In genomic region chr1:212791261-212791675, GRCh38 we compare ENCODE assay signal across 8 cellular contexts. TPM values are rescaled to one million over a fixed set of nuclear protein-coding genes. Genes with fewer than 3 reads are reported as not detected.
A peak's percentile ranks its signal among the peaks of the same experiment; 100 is the strongest.
DNase-seq lines count a peak whose midpoint lies in the region; ATAC-seq and TF ChIP-seq lines count a peak whose summit lies in the region.

No MANE protein-coding gene starts in this region.

- peak overlapping the region; percentile 43 for H3K27ac ChIP-seq in RWPE2 (ENCODE audit: poor library complexity, severe bottlenecking)
- peak overlapping the region; percentile 83 for H3K27ac ChIP-seq in naive thymus-derived CD4-positive, alpha-beta T cell (ENCODE audit: low read depth, low read length)

- H3K27ac Mint-ChIP-seq in endothelial cell (ENCODE audit: unreplicated experiment): no peak overlapping the region
- H3K27ac Mint-ChIP-seq in naive thymus-derived CD4-positive, alpha-beta T cell: peak overlapping the region; percentile 87 to 99 (median 96)

- intact Hi-C loops in naive thymus-derived CD4-positive, alpha-beta T cell (cut with micrococcal nuclease): loop anchor here (1.0 to 5.0 kb wide), 12 partner anchors 40 to 1214 kb away; partner anchors contain the start of genes ANGEL2 (in 2 of the 2), DTL (in 2 of the 2), FLVCR1 (in 2 of the 2) and INTS7 (in 2 of the 2)

- peaks cover 24% of the 10 kb centered on the region for H3K4me1 Mint-ChIP-seq in endothelial cell (ENCODE audit: unreplicated experiment)
- H3K4me1 Mint-ChIP-seq in naive thymus-derived CD4-positive, alpha-beta T cell: peaks cover 27 to 58% (median 43%) of the 10 kb centered on the region in 7 donors

- H3K9me3 ChIP-seq in RWPE2 (ENCODE audit: severe bottlenecking): no peaks in the 10 kb centered on the region
- no peaks in the 10 kb centered on the region for H3K9me3 ChIP-seq in naive thymus-derived CD4-positive, alpha-beta T cell (ENCODE audit: control insufficient read depth in 2 of 3, low read length in 3 of 3)

- H3K36me3 ChIP-seq in RWPE2 (ENCODE audit: low read depth): peaks cover 5% of the 10 kb centered on the region; the same call in 1 of the 2 replicates
- H3K36me3 ChIP-seq in naive thymus-derived CD4-positive, alpha-beta T cell (ENCODE audit: control insufficient read depth in 2 of 3, insufficient read depth in 3 of 3, low read length in 3 of 3): peaks cover 0 to 19% (median 0%) of the 10 kb centered on the region in 3 experiments

- no peaks in the 10 kb centered on the region for H3K9me3 Mint-ChIP-seq in endothelial cell (ENCODE audit: unreplicated experiment)
- H3K9me3 Mint-ChIP-seq in naive thymus-derived CD4-positive, alpha-beta T cell: peaks cover 0 to 7% (median 0%) of the 10 kb centered on the region in 11 donors

- peak overlapping the region; percentile 92 for H3K4me3 ChIP-seq in RWPE2 (ENCODE audit: severe bottlenecking)
- H3K4me3 ChIP-seq in naive thymus-derived CD4-positive, alpha-beta T cell (ENCODE audit: low read length): peak overlapping the region; percentile 100

- no peaks in the 10 kb centered on the region for H3K27me3 ChIP-seq in RWPE2 (ENCODE audit: insufficient read depth, poor library complexity, severe bottlenecking)
- no peaks in the 10 kb centered on the region for H3K27me3 ChIP-seq in naive thymus-derived CD4-positive, alpha-beta T cell (ENCODE audit: control insufficient read depth in 2 of 2, insufficient read depth in 2 of 2, low read length in 2 of 2)

- H3K36me3 Mint-ChIP-seq in endothelial cell (ENCODE audit: low read depth, unreplicated experiment): no peaks in the 10 kb centered on the region
- peaks cover 0 to 15% (median 7%) of the 10 kb centered on the region in 5 donors for H3K36me3 Mint-ChIP-seq in naive thymus-derived CD4-positive, alpha-beta T cell

- ATAC-seq in GM19468 (IDR thresholded peaks at IDR 0.05; ENCODE audit: extremely low read depth, unreplicated experiment) (peak; percentile 4), HG03520 (IDR thresholded peaks at IDR 0.05; ENCODE audit: unreplicated experiment) (peak; percentile 31), RWPE2 (ENCODE audit: low read depth) (peak; percentile 81)
- peak; percentile 63 for ATAC-seq in naive thymus-derived CD4-positive, alpha-beta T cell

- peaks cover 1% of the 10 kb centered on the region for H3K27me3 Mint-ChIP-seq in endothelial cell (ENCODE audit: unreplicated experiment)
- H3K27me3 Mint-ChIP-seq in naive thymus-derived CD4-positive, alpha-beta T cell: no peaks in the 10 kb centered on the region

- H3K4me1 ChIP-seq in RWPE2 (ENCODE audit: insufficient read depth, poor library complexity, severe bottlenecking): no peaks in the 10 kb centered on the region
- peaks cover 17 to 19% of the 10 kb centered on the region in 2 donors for H3K4me1 ChIP-seq in naive thymus-derived CD4-positive, alpha-beta T cell (ENCODE audit: control insufficient read depth in 2 of 2, insufficient read depth in 2 of 2, low read length in 2 of 2)

- peak overlapping the region; percentile 98 for H3K4me3 Mint-ChIP-seq in endothelial cell (ENCODE audit: unreplicated experiment)
- peak overlapping the region; percentile 86 to 98 (median 95) for H3K4me3 Mint-ChIP-seq in naive thymus-derived CD4-positive, alpha-beta T cell

- DNase-seq in EH (ENCODE audit: low read depth) (peak; percentile 85), RWPE2 (ENCODE audit: low spot score) (peak; percentile 45), endothelial cell (ENCODE audit: low spot score) (no peak), T1000 (lab: John Stamatoyannopoulos, UW) (no peak), foreskin melanocyte (no peak)
- no peak for DNase-seq in naive thymus-derived CD4-positive, alpha-beta T cell

- no peak for TF ChIP-seq CTCF in RWPE2 (IDR thresholded peaks at IDR 0.05; ENCODE audit: poor library complexity, severe bottlenecking)
- TF ChIP-seq CTCF in endothelial cell (IDR thresholded peaks at IDR 0.05; ENCODE audit: unreplicated experiment): no peak

- POLR2A ChIA-PET in naive thymus-derived CD4-positive, alpha-beta T cell (lab: Charles Lee): interaction anchor here (0.6 to 1.8 kb wide), 17 partner anchors 9 to 316 kb away, joined by 3 to 8 read pairs (median 4); no protein-coding TSS in a partner anchor

- CTCF ChIA-PET in naive thymus-derived CD4-positive, alpha-beta T cell (lab: Charles Lee): interaction anchor here (0.9 kb wide), 1 partner anchor 49 kb away, joined by 3 read pairs; no protein-coding TSS in a partner anchor

RNA-seq across cellular contexts. Expression of gene NSL1, which starts 0.3 kb away (rescaled TPM):
- 33.0 TPM for total RNA-seq in endothelial cell (ENCODE audit: unreplicated experiment)
- 10 to 100 TPM; 22.3 to 42.3 (median 37.7) TPM for total RNA-seq in naive thymus-derived CD4-positive, alpha-beta T cell
- polyA plus RNA-seq in naive thymus-derived CD4-positive, alpha-beta T cell: 10 to 100 TPM; 77.4 to 79.3 TPM

RNA-seq across cellular contexts. Expression of gene TATDN3, which starts 0.4 kb away (rescaled TPM):
- total RNA-seq in endothelial cell (ENCODE audit: unreplicated experiment): 9.9 TPM
- total RNA-seq in naive thymus-derived CD4-positive, alpha-beta T cell: 10 to 100 TPM; 10.0 to 17.7 (median 13.9) TPM
- 10 to 100 TPM; 16.5 to 19.2 TPM for polyA plus RNA-seq in naive thymus-derived CD4-positive, alpha-beta T cell

RNA-seq across cellular contexts. Expression of gene SPATA45, which starts 56.2 kb away (rescaled TPM):
- total RNA-seq in endothelial cell (ENCODE audit: unreplicated experiment): 0.82 TPM
- total RNA-seq in naive thymus-derived CD4-positive, alpha-beta T cell: not detected
- not detected for polyA plus RNA-seq in naive thymus-derived CD4-positive, alpha-beta T cell

Comparison
In these comparisons a context has a peak if more than half of its experiments do, and no peak if none do; other contexts are left out.
1. DNase-seq: peak in EH (single experiment) and RWPE2 (single experiment); none in endothelial cell (single experiment), naive thymus-derived CD4-positive, alpha-beta T cell (0 of 9), T1000 (single experiment) and foreskin melanocyte (single experiment).
2. ATAC-seq: peak in every context shown above with its lines; median percentile 81 in RWPE2; 63 in naive thymus-derived CD4-positive, alpha-beta T cell; 31 in HG03520; 4 in GM19468.